Comparison of ENCODE assay signal across 8 cellular contexts in genomic region chr4:38539501-38539900, GRCh38.
"Had no signal": no experiment of that assay in that cellular context is flagged by ENCODE, and none has a peak within 500 bp of the region (broad histone marks: within the 10 kb centered on the region; RNA-seq: fewer than 3 reads in every experiment).

No MANE protein-coding gene starts in this region.

- H3K4me3 ChIP-seq: GM23248, HAP-1 had no signal

- H3K36me3 ChIP-seq: HAP-1 had no signal

- DNase-seq: GM23248, GOT3, H7, HFFc6, IMR-90 had no signal

- H3K9me3 ChIP-seq: HAP-1 had no signal

- H3K4me1 ChIP-seq: HAP-1 had no signal

- ATAC-seq: HCT116 had no signal

- H3K27ac ChIP-seq: GM23248 had no signal

- H2AFZ ChIP-seq: GM23248 had no signal

- H3K9ac ChIP-seq: GM23248 had no signal

- FAIRE-seq: HTR-8/SVneo had no signal
